21 cellular contexts compared by ENCODE assay signal in the genomic region with DNA sequence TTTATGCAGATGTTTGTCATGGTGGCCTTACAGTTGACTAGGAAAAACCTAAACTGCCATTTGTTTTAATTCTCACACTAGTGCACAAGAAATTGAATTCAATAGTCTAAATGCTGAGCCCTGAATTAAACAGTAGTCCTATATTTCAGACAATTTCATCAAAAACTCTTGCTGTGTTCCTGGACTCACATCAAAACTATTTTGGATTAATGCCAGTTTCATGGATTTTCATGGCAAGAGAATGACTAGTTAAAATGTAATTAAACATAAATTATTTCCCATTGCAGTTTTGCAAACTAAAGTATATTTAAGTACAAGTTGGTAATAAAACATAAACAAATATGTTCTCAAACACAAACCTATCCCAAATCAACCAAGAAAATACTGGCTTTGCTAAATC.
"Had no signal": no experiment of that assay in that cellular context is flagged by ENCODE, and none has a peak within 500 bp of the region (broad histone marks: within the 10 kb centered on the region; RNA-seq: fewer than 3 reads in every experiment).

No MANE protein-coding gene starts in this region.

- H3K4me1 ChIP-seq: foreskin keratinocyte, prostate gland, testis had no signal

- H3K27me3 ChIP-seq: foreskin keratinocyte, heart left ventricle, testis had no signal

- H3K4me3 ChIP-seq: heart left ventricle, prostate gland, testis had no signal

- DNase-seq: activated CD4-positive, alpha-beta memory T cell treated with anti-CD3 and anti-CD28 coated beads for 36 hours; activated effector memory CD4-positive, alpha-beta T cell treated with anti-CD3 and anti-CD28 coated beads, Interleukin-2, amount 50 U/mL, for 16 hours; activated T-cell treated with anti-CD3 and anti-CD28 coated beads, Interleukin-2, amount 50 U/mL, for 4 hours; anterior cingulate cortex; central memory CD4-positive, alpha-beta T cell; effector memory CD4-positive, alpha-beta T cell; heart left ventricle; left ventricle myocardium superior; mesendoderm; occipital lobe; stimulated activated CD4-positive, alpha-beta T cell treated with anti-CD3 and anti-CD28 coated beads, Interleukin-15, amount 100 ng/mL, for 24 hours; stimulated activated CD4-positive, alpha-beta T cell treated with anti-CD3 and anti-CD28 coated beads, Interleukin-4, amount 100 ng/mL, for 24 hours; stimulated activated naive CD8-positive, alpha-beta T cell treated with anti-CD3 and anti-CD28 coated beads, Interleukin-15, amount 100 ng/mL, for 72 hours; T-cell; T1000; testis had no signal

- H3K36me3 ChIP-seq: heart left ventricle, prostate gland had no signal

- FAIRE-seq: keratinocyte had no signal

- H3K9me3 ChIP-seq: heart left ventricle, prostate gland, testis had no signal

- ATAC-seq: activated T-cell treated with anti-CD3 and anti-CD28 coated beads, Interleukin-2, amount 50 U/mL, for 4 hours; foreskin keratinocyte; heart left ventricle; left ventricle myocardium superior; stimulated activated naive CD8-positive, alpha-beta T cell treated with anti-CD3 and anti-CD28 coated beads, Interleukin-15, amount 100 ng/mL, for 72 hours; T-cell had no signal

- H3K27ac ChIP-seq: epithelial cell of prostate, foreskin keratinocyte, heart left ventricle, prostate gland, testis, VCaP had no signal
